ENCODE assay signal across 14 cellular contexts in genomic region chr6:51559059-51559458, GRCh38.
DNase-seq lines count a peak whose midpoint lies in the region; ATAC-seq, FAIRE-seq and TF ChIP-seq lines count a peak whose summit lies in the region.
"Had no signal": no experiment of that assay in that cellular context is flagged by ENCODE, and none has a peak within 500 bp of the region (broad histone marks: within the 10 kb centered on the region; RNA-seq: fewer than 3 reads in every experiment).

No MANE protein-coding gene starts in this region.

- WGBS in mammary epithelial cell (ENCODE audit: low coverage, missing lambda C conversion rate) = 50% methylated on average over 2 of the region's 2 CpGs
- 42 to 50% methylated on average over 2 of the region's 2 CpGs for WGBS in pancreas, 2 donors

- no peak overlapping the region for H2AFZ ChIP-seq in mammary epithelial cell (ENCODE audit: low read depth, low read length)

- H3K36me3 ChIP-seq in mammary epithelial cell (ENCODE audit: insufficient read depth, low read length) = no peaks in the 10 kb centered on the region
- H3K36me3 ChIP-seq in pancreas = no peaks in the 10 kb centered on the region

- TF ChIP-seq CTCF in GM12875 (IDR thresholded peaks at IDR 0.05; ENCODE audit: borderline replicate concordance, insufficient read depth, low read depth, low read length) (peak; percentile 17; the same call in 1 of the 2 replicates), mammary epithelial cell (conservative IDR thresholded peaks at IDR 0.05 in 1 of 2, IDR thresholded peaks at IDR 0.05 in 1 of 2; ENCODE audit: extremely low read depth in 1 of 2, insufficient read depth in 1 of 2, low read depth in 1 of 2, low read length in 2 of 2) (peak; percentile 82 to 91), pancreas (IDR thresholded peaks at IDR 0.05) (no peak), coronary artery (IDR thresholded peaks at IDR 0.05) (no peak)

- no peak overlapping the region for H3K9ac ChIP-seq in mammary epithelial cell (ENCODE audit: insufficient read depth, low read length)

- peak in 3 of 4 donors; percentile 68 to 76 (median 69) for ATAC-seq in pancreas
- no peak for ATAC-seq in HG02981 (IDR thresholded peaks at IDR 0.05; ENCODE audit: unreplicated experiment)
- ATAC-seq: activated CD8-positive, alpha-beta T cell treated with anti-CD3 and anti-CD28 coated beads for 36 hours; left cardiac atrium; T-helper 17 cell had no signal

- DNase-seq in NCI-H146 treated with DMSO at 0.1 percent for 48 hours (lab: John Stamatoyannopoulos, UW; ENCODE audit: unreplicated experiment) (peak; percentile 17), mammary epithelial cell (peak; percentile 38), pancreas (peak in 1 of 6 donors; percentile 20), medulla oblongata (ENCODE audit: extremely low spot score) (no peak), AG20443 (ENCODE audit: low spot score) (no peak), coronary artery (ENCODE audit: low spot score) (no peak)
- DNase-seq: activated CD8-positive, alpha-beta T cell treated with anti-CD3 and anti-CD28 coated beads for 36 hours; CD4-positive, CD25-positive, alpha-beta regulatory T cell; left cardiac atrium; NCI-H1092 treated with DMSO at 0.1 percent for 48 hours; stimulated activated CD4-positive, alpha-beta T cell treated with anti-CD3 and anti-CD28 coated beads, Interleukin-15, amount 100 ng/mL, for 24 hours; T-helper 17 cell had no signal

- dilution Hi-C loops in mammary epithelial cell (cut with HindIII; ENCODE audit: low sequenced_read_pairs) = no loop called here

- BruUV-seq in mammary epithelial cell (replicated peaks; lab: Mats Ljungman, UMichigan) = no TSS peak

- CTCF ChIA-PET in mammary epithelial cell (lab: Charles Lee; ENCODE audit: low non-redundant PET) = no interaction called here

- FAIRE-seq in pancreas (lab: Jason Lieb, UNC) = no peak

- in situ Hi-C loops in mammary epithelial cell (cut with MboI; ENCODE audit: low sequenced_read_pairs in 2 of 2) = loop anchor here (10.0 to 25.0 kb wide), 4 partner anchors 196 to 406 kb away; no protein-coding TSS in a partner anchor

- no peaks in the 10 kb centered on the region for H3K79me2 ChIP-seq in mammary epithelial cell (ENCODE audit: insufficient read depth, low read length)

- intact Hi-C loops in mammary epithelial cell (cut with micrococcal nuclease) (loop anchor here (1.0 to 2.0 kb wide), 3 partner anchors 194 to 402 kb away; no protein-coding TSS in a partner anchor), pancreas (cut with DNase I) (no loop called here)

- H3K9me3 ChIP-seq in mammary epithelial cell (replicated peaks; ENCODE audit: insufficient read depth, low read length) (no peaks in the 10 kb centered on the region), pancreas (no peaks in the 10 kb centered on the region)

- H3K27ac ChIP-seq in mammary epithelial cell (ENCODE audit: insufficient read depth, low read depth, low read length) (no peak overlapping the region), pancreas (no peak overlapping the region), coronary artery (no peak overlapping the region)

- H3K4me3 ChIP-seq in GM12875 (ENCODE audit: low read depth, low read length) = no peak overlapping the region
- H3K4me3 ChIP-seq in mammary epithelial cell (replicated peaks in 1 of 3; ENCODE audit: insufficient read depth in 1 of 3, low read depth in 2 of 3, low read length in 3 of 3) = no peak overlapping the region
- H3K4me3 ChIP-seq in pancreas = no peak overlapping the region
- no peak overlapping the region for H3K4me3 ChIP-seq in coronary artery

- H3K4me2 ChIP-seq in mammary epithelial cell (ENCODE audit: insufficient read depth, low read depth, low read length) = no peak overlapping the region

- no peaks in the 10 kb centered on the region for H4K20me1 ChIP-seq in mammary epithelial cell (ENCODE audit: insufficient read depth, low read length)

- H3K4me1 ChIP-seq in mammary epithelial cell (ENCODE audit: insufficient read depth, low read length) (no peaks in the 10 kb centered on the region), pancreas (no peaks in the 10 kb centered on the region)

- H3K27me3 ChIP-seq in mammary epithelial cell (ENCODE audit: insufficient read depth, low read length) (no peaks in the 10 kb centered on the region), pancreas (no peaks in the 10 kb centered on the region)

Comparison
In these comparisons a context has a peak if more than half of its experiments do, and no peak if none do; other contexts are left out.
1. CTCF ChIP-seq: peak in GM12875 (single experiment) and mammary epithelial cell (2 of 2); none in pancreas (0 of 4) and coronary artery (single experiment).
2. DNase-seq: peak in NCI-H146 treated with DMSO at 0.1 percent for 48 hours (single experiment) and mammary epithelial cell (single experiment); none in medulla oblongata (single experiment), AG20443 (single experiment) and coronary artery (single experiment).